9 cellular contexts compared by ENCODE assay signal in the genomic region with DNA sequence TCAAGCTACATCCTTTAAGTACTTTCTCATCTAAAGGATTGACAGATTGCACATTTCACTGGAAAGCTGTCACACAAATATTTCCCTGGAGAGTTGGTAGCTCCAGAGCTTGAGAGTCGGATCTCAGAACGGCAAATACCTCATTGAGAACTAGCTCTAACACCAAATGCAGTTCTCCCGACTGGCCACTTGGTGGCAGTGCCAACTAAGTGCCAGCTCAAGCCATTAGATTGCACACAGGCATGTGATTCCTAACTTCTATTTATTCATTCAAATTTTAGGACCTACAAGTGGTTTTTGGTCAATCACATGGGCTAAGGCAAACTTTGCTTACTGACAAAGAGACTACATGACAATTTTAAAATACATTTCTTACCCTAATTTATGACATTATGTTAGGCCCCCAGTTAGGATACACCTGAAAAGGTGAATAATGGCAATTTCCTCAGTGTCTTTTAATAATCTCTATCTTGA. TPM values are rescaled to one million over a fixed set of nuclear protein-coding genes. Genes with fewer than 3 reads are reported as not detected.
DNase-seq lines count a peak whose midpoint lies in the region; ATAC-seq and TF ChIP-seq lines count a peak whose summit lies in the region.
"Had no signal": no experiment of that assay in that cellular context is flagged by ENCODE, and none has a peak within 500 bp of the region (broad histone marks: within the 10 kb centered on the region; RNA-seq: fewer than 3 reads in every experiment).

No MANE protein-coding gene starts in this region.

- POLR2A ChIA-PET in A673 (lab: Charles Lee; ENCODE audit: low non-redundant PET): no interaction called here

- TF ChIP-seq CTCF in A673 (conservative IDR thresholded peaks at IDR 0.05; ENCODE audit: low read depth, low read length): peak; percentile 90
- TF ChIP-seq CTCF in GM13976 (IDR thresholded peaks at IDR 0.05; ENCODE audit: borderline replicate concordance, control extremely low read depth, extremely low read depth, insufficient read depth, missing control alignments): peak; percentile 90

- no peaks in the 10 kb centered on the region for H3K9me3 ChIP-seq in A673 (ENCODE audit: low read depth, low read length, poor library complexity, severe bottlenecking)
- H3K9me3 ChIP-seq in SK-N-MC (ENCODE audit: low read depth, low read length): no peaks in the 10 kb centered on the region

- H3K4me1 ChIP-seq in A673 (ENCODE audit: insufficient read depth, low read length, poor library complexity, severe bottlenecking): no peaks in the 10 kb centered on the region

- no peaks in the 10 kb centered on the region for H3K36me3 ChIP-seq in A673 (ENCODE audit: insufficient read depth, low read length, poor library complexity, severe bottlenecking)
- H3K36me3 ChIP-seq in SK-N-MC (ENCODE audit: insufficient read depth, low read length): no peaks in the 10 kb centered on the region

- intact Hi-C loops in A673 (cut with micrococcal nuclease; ENCODE audit: unreplicated experiment): loop anchor here (1.0 to 5.0 kb wide), 3 partner anchors 98 to 475 kb away; no protein-coding TSS in a partner anchor

- no peak overlapping the region for H3K9ac ChIP-seq in SK-N-MC (ENCODE audit: insufficient read length)

- no peak overlapping the region for H3K4me3 ChIP-seq in A673 (ENCODE audit: low read depth, low read length, poor library complexity, severe bottlenecking)
- H3K4me3 ChIP-seq in SK-N-MC: no peak overlapping the region

- H3K27ac ChIP-seq in A673 (ENCODE audit: low read depth, low read length, poor library complexity, severe bottlenecking) (no peak overlapping the region), SK-N-MC (no peak overlapping the region)

- no TSS peak for BruUV-seq in A673 (replicated peaks; lab: Mats Ljungman, UMichigan)

- peaks cover 12% of the 10 kb centered on the region for H3K27me3 ChIP-seq in A673 (replicated peaks; ENCODE audit: insufficient read depth, low read depth, low read length, poor library complexity)

- DNase-seq in A673 (ENCODE audit: low spot score) (peak; percentile 71), GM13976 (ENCODE audit: low spot score) (peak; percentile 47), NAMALWA (ENCODE audit: low spot score) (peak; percentile 65), SK-N-MC (ENCODE audit: low read depth, low spot score) (peak; percentile 30), brain pericyte (ENCODE audit: low read depth, low spot score) (peak; percentile 2), islet precursor cell (peak; percentile 67)
- peak; percentile 36 to 48 for DNase-seq in stimulated activated CD4-positive, alpha-beta T cell treated with anti-CD3 and anti-CD28 coated beads, Interleukin-2, amount 100 ng/mL, for 24 hours
- DNase-seq: naive B cell had no signal

- peak; percentile 95 for ATAC-seq in HG02678 (IDR thresholded peaks at IDR 0.05; ENCODE audit: unreplicated experiment)

- in situ Hi-C loops in GM13976 (cut with MboI; ENCODE audit: low sequenced_read_pairs, unreplicated experiment): loop anchor here (10.0 kb wide), 1 partner anchor 93 kb away; no protein-coding TSS in a partner anchor

- CTCF ChIA-PET in A673 (lab: Charles Lee): interaction anchor here (0.5 to 2.2 kb wide), 6 partner anchors 23 to 477 kb away, joined by 3 to 24 read pairs (median 6); no protein-coding TSS in a partner anchor

RNA-seq across cellular contexts. Expression of gene MCHR2, which starts 7.9 kb away (rescaled TPM):
- not detected in 2 replicates for total RNA-seq in A673 (2021)

Comparison
In these comparisons a context has a peak if more than half of its experiments do, and no peak if none do; other contexts are left out.
1. DNase-seq: peak in every context shown above with its lines; median percentile 71 in A673; 67 in islet precursor cell; 65 in NAMALWA; 47 in GM13976; 42 in stimulated activated CD4-positive, alpha-beta T cell treated with anti-CD3 and anti-CD28 coated beads, Interleukin-2, amount 100 ng/mL, for 24 hours; 30 in SK-N-MC; 2 in brain pericyte.